In genomic region chr4:25672756-25673155, GRCh38 we compare ENCODE assay signal across 23 cellular contexts. TPM values are rescaled to one million over a fixed set of nuclear protein-coding genes. Genes with fewer than 3 reads are reported as not detected.
"Had no signal": no experiment of that assay in that cellular context is flagged by ENCODE, and none has a peak within 500 bp of the region (broad histone marks: within the 10 kb centered on the region; RNA-seq: fewer than 3 reads in every experiment).

No MANE protein-coding gene starts in this region.

- ATAC-seq: left cardiac atrium; left colon; left lobe of liver; left lung; lower lobe of right lung; mucosa of descending colon; naive thymus-derived CD4-positive, alpha-beta T cell; naive thymus-derived CD8-positive, alpha-beta T cell had no signal

- DNase-seq: hippocampal formation; hypothalamus; immature natural killer cell; islet precursor cell; kidney; kidney glomerular epithelial cell; left cardiac atrium; left colon; left lung; left ventricle myocardium inferior; lower lobe of right lung; mammary epithelial cell; mesenchymal stem cell; mesendoderm; midbrain; mucosa of descending colon; naive B cell; naive thymus-derived CD4-positive, alpha-beta T cell; naive thymus-derived CD8-positive, alpha-beta T cell had no signal

RNA-seq across cellular contexts. Expression of gene SLC34A2, which starts 17.1 kb away (rescaled TPM):
- total RNA-seq: left colon; left ventricle myocardium inferior; lung microvascular endothelial cell; mesenteric fat pad; myocyte; naive thymus-derived CD4-positive, alpha-beta T cell; naive thymus-derived CD8-positive, alpha-beta T cell had no signal
